In genomic region chr6:35688605-35689322, GRCh38 we compare ENCODE assay signal across 1 cellular context.
TF ChIP-seq lines count a peak whose summit lies in the region.

Gene FKBP5 (minus strand): TSS chr6:35688915. CDS start chr6:35642824, 46,091 bp downstream.

TF ChIP-seq in HepG2, 621 proteins besides CTCF, POLR2A, EP300 and RAD21 (continued from another document and continues in another):
- TF ChIP-seq ZIK1 (CRISPR knock-in tag; IDR thresholded peaks at IDR 0.05; ENCODE audit: borderline replicate concordance, low read depth) (no peak), ZFP36 (IDR thresholded peaks at IDR 0.05; ENCODE audit: borderline replicate concordance, low read depth, low read length, partially characterized antibody) (no peak), ZBTB40 (IDR thresholded peaks at IDR 0.05) (no peak), ZBTB40 (CRISPR knock-in tag; IDR thresholded peaks at IDR 0.05) (no peak), CBX5 (CRISPR knock-in tag; IDR thresholded peaks at IDR 0.05; ENCODE audit: borderline replicate concordance) (0 out of 2 replicates have a peak, but pooled peaks have one; percentile 64), SMYD3 (CRISPR knock-in tag; IDR thresholded peaks at IDR 0.05) (no peak), GFI1 (CRISPR knock-in tag; IDR thresholded peaks at IDR 0.05; ENCODE audit: borderline replicate concordance) (no peak; the same call in 1 of the 2 replicates), ZNF710 (CRISPR knock-in tag; IDR thresholded peaks at IDR 0.05; ENCODE audit: borderline replicate concordance) (no peak; the same call in 1 of the 2 replicates), PCBP2 (optimal IDR thresholded peaks at IDR 0.05; ENCODE audit: low read depth, low read length, poor library complexity, severe bottlenecking) (no peak), TBX2 (CRISPR knock-in tag; IDR thresholded peaks at IDR 0.05; ENCODE audit: borderline replicate concordance) (no peak), YEATS2 (CRISPR knock-in tag; IDR thresholded peaks at IDR 0.05; ENCODE audit: borderline replicate concordance) (peak; percentile 84), ZNF121 (CRISPR knock-in tag; IDR thresholded peaks at IDR 0.05) (0 out of 2 replicates have a peak, but pooled peaks have one; percentile 29), SSRP1 (CRISPR knock-in tag; IDR thresholded peaks at IDR 0.05) (0 out of 2 replicates have a peak, but pooled peaks have one; percentile 39), ZNF782 (CRISPR knock-in tag; IDR thresholded peaks at IDR 0.05; ENCODE audit: borderline replicate concordance) (no peak), ZNF646 (CRISPR knock-in tag; IDR thresholded peaks at IDR 0.05) (no peak), ZBED4 (CRISPR knock-in tag; IDR thresholded peaks at IDR 0.05; ENCODE audit: borderline replicate concordance) (no peak; the same call in 1 of the 2 replicates), ZFP41 (CRISPR knock-in tag; IDR thresholded peaks at IDR 0.05; ENCODE audit: borderline replicate concordance) (no peak), ZNF546 (CRISPR knock-in tag; conservative IDR thresholded peaks at IDR 0.05) (peak; percentile 52; the same call in 1 of the 2 replicates), GZF1 (CRISPR knock-in tag; IDR thresholded peaks at IDR 0.05) (no peak), ELF4 (CRISPR knock-in tag; IDR thresholded peaks at IDR 0.05; ENCODE audit: borderline replicate concordance) (no peak), ADNP (CRISPR knock-in tag; IDR thresholded peaks at IDR 0.05) (no peak), ZNF263 (CRISPR knock-in tag; IDR thresholded peaks at IDR 0.05) (0 out of 2 replicates have a peak, but pooled peaks have one; percentile 17), SKI (IDR thresholded peaks at IDR 0.05; ENCODE audit: partially characterized antibody) (peak; percentile 50), ZNF574 (CRISPR knock-in tag; IDR thresholded peaks at IDR 0.05) (peak; percentile 69), RBFOX2 (IDR thresholded peaks at IDR 0.05; ENCODE audit: low read depth, low read length) (peak; percentile 61), SP1 (IDR thresholded peaks at IDR 0.05) (no peak), SP1 (CRISPR knock-in tag; IDR thresholded peaks at IDR 0.05) (peak; percentile 94), ZNF564 (CRISPR knock-in tag; IDR thresholded peaks at IDR 0.05) (peak; percentile 45)
